Comparison of ENCODE assay signal across 8 cellular contexts in the genomic region with DNA sequence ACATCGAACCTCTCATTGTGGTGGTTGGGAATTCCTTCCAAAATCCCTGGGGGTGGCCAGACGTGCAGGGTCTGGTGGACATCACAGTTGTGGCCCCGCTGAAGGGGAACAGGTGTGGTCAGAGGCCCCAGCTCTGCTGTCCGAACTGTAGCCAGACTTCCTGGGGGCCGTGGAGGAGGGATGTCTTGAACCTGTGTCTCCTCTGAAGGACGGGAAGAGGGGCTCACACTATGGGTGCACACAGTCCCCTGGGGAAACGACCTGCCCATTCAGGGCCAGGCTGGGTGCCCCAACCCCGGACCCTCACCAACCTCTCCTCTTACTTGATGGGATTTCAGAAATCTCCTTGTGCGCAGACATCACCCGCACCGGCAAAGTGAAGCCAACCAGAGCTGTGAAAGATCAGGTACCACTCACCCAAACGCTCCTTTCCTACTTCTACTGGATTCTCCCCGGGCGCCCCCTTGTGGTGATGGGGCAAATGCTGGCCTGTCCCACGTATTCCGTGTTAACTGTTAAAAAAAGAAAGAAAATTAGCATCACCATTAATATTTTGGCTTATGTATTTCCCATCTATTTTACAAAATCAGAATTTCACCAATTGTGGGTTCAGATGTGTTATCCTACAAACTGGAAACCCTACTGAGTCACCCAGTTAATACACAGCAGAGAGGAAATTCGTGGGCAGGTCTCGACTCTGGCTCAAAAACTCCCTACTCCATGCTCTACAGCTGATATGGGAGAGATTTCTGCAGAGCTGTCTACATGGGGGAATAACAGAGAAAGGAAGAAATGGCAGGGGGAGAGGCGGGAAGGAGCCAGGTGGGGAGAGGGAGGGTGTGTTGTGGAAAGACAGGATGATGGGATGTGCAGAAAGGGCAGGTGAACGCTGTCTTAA. TPM values are rescaled to one million over a fixed set of nuclear protein-coding genes. Genes with fewer than 3 reads are reported as not detected.
DNase-seq lines count a peak whose midpoint lies in the region; ATAC-seq and TF ChIP-seq lines count a peak whose summit lies in the region.

No MANE protein-coding gene starts in this region.

- no peaks in the 10 kb centered on the region for H3K9me3 ChIP-seq in mammary epithelial cell (replicated peaks; ENCODE audit: insufficient read depth, low read length)

- TF ChIP-seq CTCF in VCaP (conservative IDR thresholded peaks at IDR 0.05) (peak; percentile 94), mammary epithelial cell (conservative IDR thresholded peaks at IDR 0.05 in 1 of 2, IDR thresholded peaks at IDR 0.05 in 1 of 2; ENCODE audit: extremely low read depth in 1 of 2, insufficient read depth in 1 of 2, low read depth in 1 of 2, low read length in 2 of 2) (peak; percentile 93 to 94)

- no peak for ATAC-seq in GM21737 (IDR thresholded peaks at IDR 0.05; ENCODE audit: unreplicated experiment)

- no peaks in the 10 kb centered on the region for H3K79me2 ChIP-seq in mammary epithelial cell (ENCODE audit: insufficient read depth, low read length)

- 36% methylated on average over 20 of the region's 20 CpGs for WGBS in mammary epithelial cell (ENCODE audit: low coverage, missing lambda C conversion rate)

- dilution Hi-C loops in mammary epithelial cell (cut with HindIII; ENCODE audit: low sequenced_read_pairs), result loop anchor here (10.0 kb wide), 1 partner anchor 59 kb away; no protein-coding TSS in a partner anchor

- H3K36me3 ChIP-seq in mammary epithelial cell (ENCODE audit: insufficient read depth, low read length), result no peaks in the 10 kb centered on the region

- no TSS peak for BruUV-seq in mammary epithelial cell (replicated peaks; lab: Mats Ljungman, UMichigan)

- peaks cover 11% of the 10 kb centered on the region for H3K4me1 ChIP-seq in mammary epithelial cell (ENCODE audit: insufficient read depth, low read length)

- in situ Hi-C loops in mammary epithelial cell (cut with MboI; ENCODE audit: low sequenced_read_pairs in 2 of 2), result loop anchor here (5.0 to 10.0 kb wide), 4 partner anchors 91 to 211 kb away; a partner anchor contains a TSS

- H4K20me1 ChIP-seq in mammary epithelial cell (ENCODE audit: insufficient read depth, low read length), result no peaks in the 10 kb centered on the region

- H3K27me3 ChIP-seq in mammary epithelial cell (ENCODE audit: insufficient read depth, low read length), result no peaks in the 10 kb centered on the region

- H3K27ac ChIP-seq in VCaP (no peak overlapping the region), mammary epithelial cell (ENCODE audit: insufficient read depth, low read depth, low read length) (no peak overlapping the region)

- DNase-seq in DMS79 treated with DMSO at 0.1 percent for 48 hours (lab: John Stamatoyannopoulos, UW) (peak; percentile 76), DMS79 (lab: John Stamatoyannopoulos, UW) (no peak), NCI-H146 treated with DMSO at 0.1 percent for 48 hours (lab: John Stamatoyannopoulos, UW; ENCODE audit: unreplicated experiment) (peak; percentile 14), mammary epithelial cell (peak; percentile 50), kidney tubule cell (ENCODE audit: low spot score) (peak; percentile 71)
- peak; percentile 40 for DNase-seq in stimulated activated CD4-positive, alpha-beta T cell treated with anti-CD3 and anti-CD28 coated beads, Interleukin-2, amount 100 ng/mL, for 4 hours (ENCODE audit: low read depth)

- CTCF ChIA-PET in mammary epithelial cell (lab: Charles Lee; ENCODE audit: low non-redundant PET), result interaction anchor here (0.8 kb wide), 1 partner anchor 90 kb away, joined by 5 read pairs; no protein-coding TSS in a partner anchor

- intact Hi-C loops in mammary epithelial cell (cut with micrococcal nuclease), result loop anchor here (1.0 kb wide), 7 partner anchors 49 to 277 kb away; no protein-coding TSS in a partner anchor

- no peak overlapping the region for H3K4me3 ChIP-seq in mammary epithelial cell (replicated peaks in 1 of 3; ENCODE audit: insufficient read depth in 1 of 3, low read depth in 2 of 3, low read length in 3 of 3)

- H3K4me2 ChIP-seq in mammary epithelial cell (ENCODE audit: insufficient read depth, low read depth, low read length), result no peak overlapping the region

- no peak overlapping the region for H3K9ac ChIP-seq in mammary epithelial cell (ENCODE audit: insufficient read depth, low read length)

- no peak overlapping the region for H2AFZ ChIP-seq in mammary epithelial cell (ENCODE audit: low read depth, low read length)

RNA-seq across cellular contexts. Expression of a gene that starts 28.1 kb away (rescaled TPM):
- under 1 TPM in 1 of 2 donors, not detected in 1; 0.47 TPM for total RNA-seq in mammary epithelial cell
- 0.08 TPM for polyA plus RNA-seq in mammary epithelial cell
- not detected for polyA minus RNA-seq in mammary epithelial cell

RNA-seq across cellular contexts. Expression of a gene that starts 35.9 kb away (rescaled TPM):
- not detected for total RNA-seq in mammary epithelial cell
- polyA plus RNA-seq in mammary epithelial cell, result 0.02 TPM
- not detected for polyA minus RNA-seq in mammary epithelial cell
